Comparison of ENCODE assay signal across 10 cellular contexts in genomic region chr5:1134478-1134877, GRCh38. TPM values are rescaled to one million over a fixed set of nuclear protein-coding genes. Genes with fewer than 3 reads are reported as not detected.
A peak's percentile ranks its signal among the peaks of the same experiment; 100 is the strongest.
DNase-seq lines count a peak whose midpoint lies in the region; ATAC-seq, FAIRE-seq and TF ChIP-seq lines count a peak whose summit lies in the region.
"Had no signal": no experiment of that assay in that cellular context is flagged by ENCODE, and none has a peak within 500 bp of the region (broad histone marks: within the 10 kb centered on the region; RNA-seq: fewer than 3 reads in every experiment).

No MANE protein-coding gene starts in this region.

- peaks cover 1 to 47% of the 10 kb centered on the region in 2 experiments; a peak in 3 of 5 replicates for H3K27me3 ChIP-seq in HepG2 (ENCODE audit: control insufficient read depth in 1 of 2, insufficient read depth in 2 of 2, low read length in 2 of 2)

- H3K4me2 ChIP-seq in HepG2 (ENCODE audit: low read depth, low read length): no peak overlapping the region; the same call in 1 of the 2 replicates

- peak; percentile 96 for DNase-seq in MV-4-11 (lab: John Stamatoyannopoulos, UW)
- DNase-seq in HepG2 (ENCODE audit: low spot score): peak; percentile 30
- DNase-seq in kidney tubule cell (ENCODE audit: low spot score): no peak
- DNase-seq in DMS 273 treated with DMSO at 0.1 percent for 48 hours (lab: John Stamatoyannopoulos, UW): no peak
- DNase-seq in NCI-H2107 (lab: John Stamatoyannopoulos, UW): no peak
- DNase-seq in AG08396 (ENCODE audit: low spot score): no peak
- DNase-seq: NCI-H2081 treated with DMSO at 0.1 percent for 48 hours had no signal

- no peak for TF ChIP-seq RAD21 in HepG2 (CRISPR knock-in tag; IDR thresholded peaks at IDR 0.05)

- no peaks in the 10 kb centered on the region for H3K9me3 ChIP-seq in HepG2 (ENCODE audit: low read length)

- H3K4me3 ChIP-seq in HepG2 (replicated peaks in 1 of 3; ENCODE audit: insufficient read depth in 1 of 3, low read depth in 2 of 3, low read length in 3 of 3): no peak overlapping the region

- no peak overlapping the region for H3K27ac ChIP-seq in HepG2 (ENCODE audit: extremely low read length, insufficient read depth, low read length)

- POLR2A ChIA-PET in HepG2 (lab: Yijun Ruan, JAX): interaction anchor here (1.0 to 7.8 kb wide), 3 partner anchors 15 to 28 kb away, joined by 3 to 200 read pairs (median 13); no protein-coding TSS in a partner anchor

- in situ Hi-C loops in HepG2 (cut with HindIII; ENCODE audit: extremely low pct_ligation_motif_present, low pct_unique_long_range_greater_than_20kb): no loop called here

- no peak overlapping the region for H3K9ac ChIP-seq in HepG2 (ENCODE audit: insufficient read depth, low read depth, low read length)

- no peaks in the 10 kb centered on the region for H3K79me2 ChIP-seq in HepG2 (ENCODE audit: insufficient read depth, low read length)

- ATAC-seq in GM18502 (IDR thresholded peaks at IDR 0.05; ENCODE audit: poor library complexity, unreplicated experiment): peak; percentile 72
- ATAC-seq in GM21737 (IDR thresholded peaks at IDR 0.05; ENCODE audit: unreplicated experiment): peak; percentile 46
- no peak for ATAC-seq in HepG2

- BruUV-seq in HepG2 (replicated peaks; lab: Mats Ljungman, UMichigan): no TSS peak

- TF ChIP-seq POLR2A in HepG2 (IDR thresholded peaks at IDR 0.05; ENCODE audit: insufficient read depth in 1 of 2, low read depth in 2 of 2, low read length in 2 of 2): no peak

- intact Hi-C loops in HepG2 (cut with micrococcal nuclease; ENCODE audit: unreplicated experiment): no loop called here

- H3K36me3 ChIP-seq in HepG2 (replicated peaks in 1 of 2; ENCODE audit: control insufficient read depth in 1 of 2, insufficient read depth in 2 of 2, low read length in 2 of 2): no peaks in the 10 kb centered on the region

- no peaks in the 10 kb centered on the region for H4K20me1 ChIP-seq in HepG2 (ENCODE audit: insufficient read depth, low read length)

- no peak for FAIRE-seq in HepG2 (lab: Jason Lieb, UNC)
- FAIRE-seq: endometrium had no signal

- peaks cover 78% of the 10 kb centered on the region for H3K4me1 ChIP-seq in HepG2 (ENCODE audit: insufficient read depth, low read length)

- TF ChIP-seq EP300 in HepG2 (IDR thresholded peaks at IDR 0.05; ENCODE audit: low read depth in 2 of 2, low read length in 2 of 2) (no peak), HepG2 (CRISPR knock-in tag; IDR thresholded peaks at IDR 0.05; ENCODE audit: borderline replicate concordance) (no peak)

- CTCF ChIA-PET in HepG2 (lab: Yijun Ruan, JAX; ENCODE audit: low intra/inter-chr PET ratio, low total read pairs): no interaction called here

- peak; percentile 47 for TF ChIP-seq CTCF in HepG2 (CRISPR knock-in tag; IDR thresholded peaks at IDR 0.05)

- no peak overlapping the region for H2AFZ ChIP-seq in HepG2 (ENCODE audit: low read length)

- WGBS in HepG2 (ENCODE audit: low lambda C conversion rate): 13% methylated on average over 12 of the region's 14 CpGs

TF ChIP-seq in HepG2, 621 proteins besides CTCF, POLR2A, EP300 and RAD21 (continues in another document):
- no peak for TF ChIP-seq ZNF580 (CRISPR knock-in tag; IDR thresholded peaks at IDR 0.05; ENCODE audit: borderline replicate concordance, low read depth)
- no peak for TF ChIP-seq ZBTB2 (CRISPR knock-in tag; IDR thresholded peaks at IDR 0.05; ENCODE audit: low read depth)
- TF ChIP-seq RARG (CRISPR knock-in tag; IDR thresholded peaks at IDR 0.05; ENCODE audit: low read depth): no peak
- no peak for TF ChIP-seq ZNF768 (CRISPR knock-in tag; IDR thresholded peaks at IDR 0.05)
- TF ChIP-seq TGIF2 (CRISPR knock-in tag; IDR thresholded peaks at IDR 0.05): no peak
- TF ChIP-seq BHLHE40 (IDR thresholded peaks at IDR 0.05; ENCODE audit: low read length): peak; percentile 72
- no peak for TF ChIP-seq ZNF749 (CRISPR knock-in tag; IDR thresholded peaks at IDR 0.05; ENCODE audit: borderline replicate concordance)
- no peak for TF ChIP-seq ZSCAN22 (CRISPR knock-in tag; IDR thresholded peaks at IDR 0.05)
- TF ChIP-seq E2F2 (CRISPR knock-in tag; IDR thresholded peaks at IDR 0.05; ENCODE audit: borderline replicate concordance): no peak

RNA-seq across cellular contexts. Expression of gene SLC12A7, which starts 22.6 kb away (rescaled TPM):
- total RNA-seq in HepG2 (2016; rRNA removed; fragmentation: Illumina TruSeq; extraction: Trizol): 7.4 and 14.0 TPM in 2 replicates
- total RNA-seq in HepG2 (2016; cell fraction: cytosol; rRNA removed; fragmentation: Illumina TruSeq; extraction: Trizol; ENCODE audit: low read depth): 9.5 and 12.5 TPM in 2 replicates
- total RNA-seq in HepG2 (2016; cell fraction: insoluble cytoplasmic fraction; rRNA removed; fragmentation: Illumina TruSeq; extraction: Trizol): 5.2 and 15.7 TPM in 2 replicates
- 6.9 and 7.7 TPM in 2 replicates for total RNA-seq in HepG2 (2016; cell fraction: membrane; rRNA removed; fragmentation: Illumina TruSeq; extraction: Trizol)
- 21.8 and 25.8 TPM in 2 replicates for total RNA-seq in HepG2 (2016; cell fraction: nucleus; rRNA removed; fragmentation: Illumina TruSeq; extraction: Trizol)
- polyA plus RNA-seq in HepG2 (2011; rRNA removed): 18.5 and 25.6 TPM in 2 replicates
- polyA plus RNA-seq in HepG2 (2011; cell fraction: cytosol; rRNA removed): 11.8 and 15.1 TPM in 2 replicates
- polyA plus RNA-seq in HepG2 (2011; cell fraction: nucleus; rRNA removed): 164 and 213 TPM in 2 replicates
- polyA plus RNA-seq in HepG2 (2012): 28.2 and 30.9 TPM in 2 replicates
- polyA plus RNA-seq in HepG2 (2016; cell fraction: cytosol; fragmentation: Illumina TruSeq; extraction: Trizol; ENCODE audit: low read depth): 1.4 and 1.6 TPM in 2 replicates
- polyA plus RNA-seq in HepG2 (2016; cell fraction: insoluble cytoplasmic fraction; fragmentation: Illumina TruSeq; extraction: Trizol; ENCODE audit: low read depth): 6.3 and 7.6 TPM in 2 replicates
- polyA plus RNA-seq in HepG2 (2016; cell fraction: membrane; fragmentation: Illumina TruSeq; extraction: Trizol; ENCODE audit: low read depth): 3.2 and 3.7 TPM in 2 replicates
- polyA plus RNA-seq in HepG2 (2016; cell fraction: nucleus; fragmentation: Illumina TruSeq; extraction: Trizol; ENCODE audit: insufficient read depth, low read depth): 88.5 and 93.5 TPM in 2 replicates
- polyA minus RNA-seq in HepG2 (2011; rRNA and poly(A)+ RNA removed; ENCODE audit: low replicate concordance): 6.3 and 47.1 TPM in 2 replicates
- 14.7 and 16.2 TPM in 2 replicates for polyA minus RNA-seq in HepG2 (2011; cell fraction: cytosol; rRNA and poly(A)+ RNA removed)
- 40.3 and 44.4 TPM in 2 replicates for polyA minus RNA-seq in HepG2 (2011; cell fraction: nucleus; rRNA and poly(A)+ RNA removed)

Comparison
In these comparisons a context has a peak if more than half of its experiments do, and no peak if none do; other contexts are left out.
1. DNase-seq: peak in MV-4-11 (single experiment) and HepG2 (single experiment); none in kidney tubule cell (single experiment), DMS 273 treated with DMSO at 0.1 percent for 48 hours (single experiment), NCI-H2107 (single experiment) and AG08396 (single experiment).